In the genomic region with DNA sequence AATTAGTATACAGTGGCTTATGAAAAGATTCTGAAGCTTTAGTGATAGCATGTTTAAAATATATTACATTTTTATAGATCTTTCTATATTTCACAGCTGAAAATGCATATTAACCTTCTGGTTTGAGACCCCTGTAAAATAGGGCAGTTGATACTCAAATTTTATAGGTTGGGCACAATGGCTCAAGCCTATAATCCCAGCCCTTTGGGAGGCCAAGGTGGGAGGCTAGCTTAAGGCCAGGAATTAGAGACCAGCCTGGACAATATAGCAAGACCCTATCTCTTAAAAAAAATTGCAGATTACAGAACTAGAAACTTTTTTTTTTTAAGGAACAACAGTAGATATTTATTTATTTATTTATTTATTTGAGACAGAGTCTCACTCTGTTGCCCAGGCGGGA, we compare ENCODE assay signal across 28 cellular contexts.
"Had no signal": no experiment of that assay in that cellular context is flagged by ENCODE, and none has a peak within 500 bp of the region (broad histone marks: within the 10 kb centered on the region; RNA-seq: fewer than 3 reads in every experiment).

No MANE protein-coding gene starts in this region.

- H3K36me3 ChIP-seq: colonic mucosa had no signal

- H3K27ac ChIP-seq: colonic mucosa, coronary artery, dorsolateral prefrontal cortex, epithelial cell of prostate, esophagus muscularis mucosa, esophagus squamous epithelium, foreskin keratinocyte, gastrocnemius medialis, gastroesophageal sphincter, heart left ventricle had no signal

- H3K27me3 ChIP-seq: colonic mucosa, dorsolateral prefrontal cortex, esophagus muscularis mucosa, esophagus squamous epithelium, foreskin keratinocyte, gastrocnemius medialis, gastroesophageal sphincter, heart left ventricle, heart right ventricle had no signal

- H3K9me3 ChIP-seq: colonic mucosa, esophagus muscularis mucosa, esophagus squamous epithelium, gastrocnemius medialis, gastroesophageal sphincter, heart left ventricle, heart right ventricle had no signal

- DNase-seq: colonic mucosa; cortex of kidney; dermis blood vessel endothelial cell; dorsolateral prefrontal cortex; effector CD4-positive, alpha-beta T cell; effector CD8-positive, alpha-beta T cell; effector memory CD4-positive, alpha-beta T cell; effector memory CD8-positive, alpha-beta T cell; endodermal cell; erythroblast; esophagus squamous epithelium; foreskin fibroblast; foreskin keratinocyte; foreskin melanocyte; gastrocnemius medialis; glutamatergic neuron; head of caudate nucleus; heart left ventricle; heart right ventricle had no signal

- FAIRE-seq: colon, endometrium, endothelial cell of umbilical vein, frontal cortex had no signal

- H3K4me1 ChIP-seq: colonic mucosa, esophagus squamous epithelium, foreskin keratinocyte, gastroesophageal sphincter had no signal

- ATAC-seq: effector memory CD8-positive, alpha-beta T cell; esophagus mucosa; foreskin keratinocyte; gastrocnemius medialis; gastroesophageal sphincter; heart left ventricle; heart right ventricle had no signal

- H3K4me3 ChIP-seq: colonic mucosa, coronary artery, dorsolateral prefrontal cortex, esophagus muscularis mucosa, esophagus squamous epithelium, gastrocnemius medialis, gastroesophageal sphincter, heart left ventricle, heart right ventricle had no signal
